Comparison of ENCODE assay signal across 1 cellular context in genomic region chr10:71067098-71067760, GRCh38.
TF ChIP-seq lines count a peak whose summit lies in the region.

No MANE protein-coding gene starts in this region.

TF ChIP-seq in H1, 55 proteins besides CTCF, POLR2A, EP300 and RAD21 (continued from another document):
- no peak for TF ChIP-seq CTBP2 (IDR thresholded peaks at IDR 0.05; ENCODE audit: borderline replicate concordance, insufficient read depth, insufficient read length, low read length)
- TF ChIP-seq ATF2 (IDR thresholded peaks at IDR 0.05; ENCODE audit: low read length) = no peak
- TF ChIP-seq BRCA1 (IDR thresholded peaks at IDR 0.05; ENCODE audit: low read depth, low read length) = no peak
- TF ChIP-seq NANOG (IDR thresholded peaks at IDR 0.05; ENCODE audit: insufficient read depth, low read depth, low read length, poor library complexity, severe bottlenecking) = no peak
- TF ChIP-seq TEAD4 (IDR thresholded peaks at IDR 0.05; ENCODE audit: low read depth, low read length) = no peak
- TF ChIP-seq ASH2L (IDR thresholded peaks at IDR 0.05; ENCODE audit: low read length) = no peak
